In genomic region chr9:14526504-14526903, GRCh38 we compare ENCODE assay signal across 12 cellular contexts.
DNase-seq lines count a peak whose midpoint lies in the region; ATAC-seq, FAIRE-seq and TF ChIP-seq lines count a peak whose summit lies in the region.
"Had no signal": no experiment of that assay in that cellular context is flagged by ENCODE, and none has a peak within 500 bp of the region (broad histone marks: within the 10 kb centered on the region; RNA-seq: fewer than 3 reads in every experiment).

No MANE protein-coding gene starts in this region.

- H3K36me3 ChIP-seq in GM06990 (ENCODE audit: control insufficient read depth, insufficient read depth, low read length) = no peaks in the 10 kb centered on the region
- H3K36me3 ChIP-seq in K562 (ENCODE audit: control insufficient read depth, insufficient read depth, low read length) = no peaks in the 10 kb centered on the region
- no peaks in the 10 kb centered on the region for H3K36me3 ChIP-seq in osteoblast (ENCODE audit: insufficient read depth, low read length)
- H3K36me3 ChIP-seq: HAP-1 had no signal

- H3K9me3 ChIP-seq in K562 (replicated peaks; ENCODE audit: control insufficient read depth, insufficient read depth, low read depth, low read length) (no peaks in the 10 kb centered on the region), osteoblast (ENCODE audit: low read depth, low read length) (no peaks in the 10 kb centered on the region)
- H3K9me3 ChIP-seq: Caco-2, HAP-1 had no signal

- H4K20me1 ChIP-seq in K562 (replicated peaks; ENCODE audit: control insufficient read depth, insufficient read depth, low read length) = no peaks in the 10 kb centered on the region
- no peaks in the 10 kb centered on the region for H4K20me1 ChIP-seq in osteoblast (ENCODE audit: insufficient read depth, low read length)

- TF ChIP-seq EP300 in K562 (IDR thresholded peaks at IDR 0.05; ENCODE audit: low read length) = no peak

- intact Hi-C loops in K562 (cut with micrococcal nuclease) = no loop called here

- in situ Hi-C loops in K562 (cut with MboI) = no loop called here

- H3K4me1 ChIP-seq in K562 (replicated peaks in 1 of 2; ENCODE audit: control insufficient read depth in 2 of 2, insufficient read depth in 2 of 2, low read length in 2 of 2) = peaks cover 13 to 33% of the 10 kb centered on the region in 2 experiments; a peak in 4 of 5 replicates
- H3K4me1 ChIP-seq in osteoblast (ENCODE audit: insufficient read depth, low read length) = no peaks in the 10 kb centered on the region
- H3K4me1 ChIP-seq: Caco-2 had no signal

- TF ChIP-seq CTCF in GM06990 (IDR thresholded peaks at IDR 0.05; ENCODE audit: insufficient read depth, low read length, poor library complexity, severe bottlenecking) = no peak
- no peak for TF ChIP-seq CTCF in K562 (IDR thresholded peaks at IDR 0.05 in 2 of 3, conservative IDR thresholded peaks at IDR 0.05 in 1 of 3; ENCODE audit: insufficient read depth in 2 of 3, low read depth in 1 of 3, low read length in 3 of 3)
- no peak for TF ChIP-seq CTCF in osteoblast (IDR thresholded peaks at IDR 0.05; ENCODE audit: extremely low read depth, low read depth, low read length)

- TF ChIP-seq RAD21 in K562 (CRISPR knock-in tag; conservative IDR thresholded peaks at IDR 0.05 in 1 of 2, IDR thresholded peaks at IDR 0.05 in 1 of 2) = no peak

- 20% methylated on average over 4 of the region's 4 CpGs for WGBS in K562 (ENCODE audit: insufficient coverage, low coverage, missing lambda C conversion rate)

- no peak for FAIRE-seq in K562 (lab: Jason Lieb, UNC)
- FAIRE-seq: GM12892, H1 had no signal

- DNase-seq in GM06990 (ENCODE audit: extremely low read depth, insufficient read length) (peak; percentile 24), NCI-H446 (lab: John Stamatoyannopoulos, UW) (peak; percentile 97 to 100), K562 (ENCODE audit: extremely low read depth in 1 of 4, low spot score in 3 of 4) (no peak), HuH-7 (ENCODE audit: low spot score) (no peak), osteoblast (ENCODE audit: insufficient read length, low spot score, missing footprints) (no peak)
- DNase-seq: Caco-2; CD8-positive, alpha-beta T cell had no signal

- H3K4me3 ChIP-seq in GM06990 (replicated peaks; ENCODE audit: low read depth, low read length) (no peak overlapping the region), K562 (no peak overlapping the region), osteoblast (ENCODE audit: insufficient read depth, low read length) (no peak overlapping the region)
- H3K4me3 ChIP-seq: HAP-1 had no signal

- ATAC-seq in HG02885 (IDR thresholded peaks at IDR 0.05; ENCODE audit: poor library complexity, unreplicated experiment) = peak; percentile 37
- ATAC-seq in K562 = no peak
- ATAC-seq in GM21447 (IDR thresholded peaks at IDR 0.05; ENCODE audit: unreplicated experiment) = no peak
- ATAC-seq: CD8-positive, alpha-beta T cell had no signal

- no TSS peak for BruUV-seq in K562 (replicated peaks; lab: Mats Ljungman, UMichigan)

- POLR2A ChIA-PET in K562 (lab: Yijun Ruan, JAX) = interaction anchor here (0.7 to 2.2 kb wide), 3 partner anchors 11 to 20 kb away, joined by 3 to 7 read pairs (median 3); no protein-coding TSS in a partner anchor

- no peak overlapping the region for H2AFZ ChIP-seq in K562 (ENCODE audit: low read depth, low read length)
- no peak overlapping the region for H2AFZ ChIP-seq in osteoblast (ENCODE audit: low read length)

- CTCF ChIA-PET in K562 (lab: Yijun Ruan, JAX; ENCODE audit: low intra/inter-chr PET ratio) = no interaction called here

- H3K27ac ChIP-seq in K562 (ENCODE audit: extremely low read depth, low read depth, low read length) (peak overlapping the region; percentile 89; the same call in 2 of the 3 replicates), osteoblast (ENCODE audit: low read depth, low read length) (no peak overlapping the region)

- peaks cover 1% of the 10 kb centered on the region; the same call in 1 of the 2 replicates for H3K27me3 ChIP-seq in GM06990 (replicated peaks; ENCODE audit: control insufficient read depth, insufficient read depth, low read length)
- no peaks in the 10 kb centered on the region for H3K27me3 ChIP-seq in K562 (ENCODE audit: control insufficient read depth in 2 of 2, insufficient read depth in 2 of 2, low read length in 2 of 2)
- H3K27me3 ChIP-seq in osteoblast (ENCODE audit: insufficient read depth, low read length) = peaks cover 5% of the 10 kb centered on the region

- H3K9ac ChIP-seq in K562 (ENCODE audit: insufficient read depth in 1 of 2, low read depth in 2 of 2, low read length in 2 of 2) = no peak overlapping the region; a peak in 1 of 4 replicates

- no peaks in the 10 kb centered on the region for H3K9me1 ChIP-seq in K562 (ENCODE audit: control insufficient read depth, insufficient read depth, low read length)

- H3K79me2 ChIP-seq in K562 (ENCODE audit: control insufficient read depth, insufficient read depth, low read length) = peaks cover 70% of the 10 kb centered on the region
- H3K79me2 ChIP-seq in osteoblast (ENCODE audit: insufficient read depth, low read length) = no peaks in the 10 kb centered on the region

- TF ChIP-seq POLR2A in K562 (conservative IDR thresholded peaks at IDR 0.05) = no peak

- H3K4me2 ChIP-seq in K562 (ENCODE audit: insufficient read depth, low read length) = peak overlapping the region; percentile 44; the same call in 1 of the 2 replicates
- no peak overlapping the region for H3K4me2 ChIP-seq in osteoblast (ENCODE audit: insufficient read depth, low read length)

TF ChIP-seq in K562, 482 proteins besides CTCF, POLR2A, EP300 and RAD21:
- TF ChIP-seq MIER1 (IDR thresholded peaks at IDR 0.05; ENCODE audit: low read depth) (no peak), MEF2A (IDR thresholded peaks at IDR 0.05; ENCODE audit: control insufficient read depth, low read depth, low read length) (0 out of 2 replicates have a peak, but pooled peaks have one; percentile 15), ZNF77 (CRISPR knock-in tag; IDR thresholded peaks at IDR 0.05) (no peak), KDM1A (IDR thresholded peaks at IDR 0.05) (peak in 1 of 2 experiments; percentile 63; a peak in 1 of 4 replicates), FOXA3 (CRISPR knock-in tag; conservative IDR thresholded peaks at IDR 0.05 in 1 of 2, IDR thresholded peaks at IDR 0.05 in 1 of 2) (peak in 1 of 2 experiments; percentile 30; a peak in 1 of 4 replicates), FOXJ2 (tag; IDR thresholded peaks at IDR 0.05) (0 out of 2 replicates have a peak, but pooled peaks have one; percentile 25)
- TF ChIP-seq, protein P1, sequence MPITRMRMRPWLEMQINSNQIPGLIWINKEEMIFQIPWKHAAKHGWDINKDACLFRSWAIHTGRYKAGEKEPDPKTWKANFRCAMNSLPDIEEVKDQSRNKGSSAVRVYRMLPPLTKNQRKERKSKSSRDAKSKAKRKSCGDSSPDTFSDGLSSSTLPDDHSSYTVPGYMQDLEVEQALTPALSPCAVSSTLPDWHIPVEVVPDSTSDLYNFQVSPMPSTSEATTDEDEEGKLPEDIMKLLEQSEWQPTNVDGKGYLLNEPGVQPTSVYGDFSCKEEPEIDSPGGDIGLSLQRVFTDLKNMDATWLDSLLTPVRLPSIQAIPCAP (CRISPR knock-in tag; IDR thresholded peaks at IDR 0.05; ENCODE audit: borderline replicate concordance) = no peak

Comparison
In these comparisons a context has a peak if more than half of its experiments do, and no peak if none do; other contexts are left out.
1. DNase-seq: peak in GM06990 (single experiment) and NCI-H446 (2 of 2); none in K562 (0 of 4), HuH-7 (single experiment) and osteoblast (single experiment).